In the genomic region with DNA sequence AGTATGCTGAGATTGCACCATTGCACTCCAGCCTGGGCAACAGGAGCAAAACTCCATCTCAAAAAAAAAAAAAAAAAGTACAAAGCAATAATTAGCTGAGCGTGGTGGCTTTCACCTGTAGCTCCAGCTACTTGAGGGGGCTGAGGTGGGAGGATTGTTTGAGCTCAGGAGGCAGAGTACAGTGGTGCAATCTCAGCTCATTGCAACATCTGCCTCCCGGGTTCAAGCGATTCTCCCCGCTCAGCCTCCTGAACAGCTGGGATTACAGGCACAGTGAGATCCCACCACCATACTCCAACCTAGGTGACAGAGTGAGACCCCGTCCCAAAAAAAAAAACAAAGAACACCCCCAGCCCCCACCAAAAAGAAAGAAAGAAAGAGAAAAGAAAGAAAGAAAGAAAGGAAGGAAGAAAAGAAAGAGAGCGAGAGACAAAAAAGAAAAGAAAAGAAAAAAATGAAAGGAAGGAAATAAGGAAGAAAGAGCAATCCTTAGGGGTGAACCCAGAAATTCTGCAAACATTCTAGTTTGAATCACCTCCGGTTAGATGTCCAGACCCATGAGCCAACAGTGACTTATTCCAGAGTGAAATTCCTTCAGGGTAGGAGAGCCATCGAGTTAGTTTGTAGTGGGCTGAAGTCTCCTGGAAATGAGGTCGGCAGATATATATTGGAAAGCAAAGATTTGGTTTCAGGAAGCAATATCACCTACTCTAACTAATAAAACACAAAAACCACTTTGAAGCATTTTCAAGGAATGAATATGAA, we compare ENCODE assay signal across 1 cellular context.
TF ChIP-seq lines count a peak whose summit lies in the region.

No MANE protein-coding gene starts in this region.

TF ChIP-seq in GM23338, 12 proteins besides CTCF, POLR2A, EP300 and RAD21:
- TF ChIP-seq EZH2phosphoT487 (IDR thresholded peaks at IDR 0.05; ENCODE audit: unreplicated experiment) (no peak), EZH2 (IDR thresholded peaks at IDR 0.05; ENCODE audit: low read depth, unreplicated experiment) (no peak), STAT1 (IDR thresholded peaks at IDR 0.05; ENCODE audit: unreplicated experiment) (no peak), ZNF114 (CRISPR knock-in tag; IDR thresholded peaks at IDR 0.05) (no peak), NANOG (IDR thresholded peaks at IDR 0.05; ENCODE audit: borderline replicate concordance) (no peak), POLR2AphosphoS5 (IDR thresholded peaks at IDR 0.05; ENCODE audit: low read depth) (no peak), CREB1 (CRISPR knock-in tag; IDR thresholded peaks at IDR 0.05; ENCODE audit: low read depth) (no peak), JUNB (IDR thresholded peaks at IDR 0.05; ENCODE audit: unreplicated experiment) (no peak), ZNF331 (CRISPR knock-in tag; IDR thresholded peaks at IDR 0.05; ENCODE audit: low read depth) (no peak)
- TF ChIP-seq, protein P1, sequence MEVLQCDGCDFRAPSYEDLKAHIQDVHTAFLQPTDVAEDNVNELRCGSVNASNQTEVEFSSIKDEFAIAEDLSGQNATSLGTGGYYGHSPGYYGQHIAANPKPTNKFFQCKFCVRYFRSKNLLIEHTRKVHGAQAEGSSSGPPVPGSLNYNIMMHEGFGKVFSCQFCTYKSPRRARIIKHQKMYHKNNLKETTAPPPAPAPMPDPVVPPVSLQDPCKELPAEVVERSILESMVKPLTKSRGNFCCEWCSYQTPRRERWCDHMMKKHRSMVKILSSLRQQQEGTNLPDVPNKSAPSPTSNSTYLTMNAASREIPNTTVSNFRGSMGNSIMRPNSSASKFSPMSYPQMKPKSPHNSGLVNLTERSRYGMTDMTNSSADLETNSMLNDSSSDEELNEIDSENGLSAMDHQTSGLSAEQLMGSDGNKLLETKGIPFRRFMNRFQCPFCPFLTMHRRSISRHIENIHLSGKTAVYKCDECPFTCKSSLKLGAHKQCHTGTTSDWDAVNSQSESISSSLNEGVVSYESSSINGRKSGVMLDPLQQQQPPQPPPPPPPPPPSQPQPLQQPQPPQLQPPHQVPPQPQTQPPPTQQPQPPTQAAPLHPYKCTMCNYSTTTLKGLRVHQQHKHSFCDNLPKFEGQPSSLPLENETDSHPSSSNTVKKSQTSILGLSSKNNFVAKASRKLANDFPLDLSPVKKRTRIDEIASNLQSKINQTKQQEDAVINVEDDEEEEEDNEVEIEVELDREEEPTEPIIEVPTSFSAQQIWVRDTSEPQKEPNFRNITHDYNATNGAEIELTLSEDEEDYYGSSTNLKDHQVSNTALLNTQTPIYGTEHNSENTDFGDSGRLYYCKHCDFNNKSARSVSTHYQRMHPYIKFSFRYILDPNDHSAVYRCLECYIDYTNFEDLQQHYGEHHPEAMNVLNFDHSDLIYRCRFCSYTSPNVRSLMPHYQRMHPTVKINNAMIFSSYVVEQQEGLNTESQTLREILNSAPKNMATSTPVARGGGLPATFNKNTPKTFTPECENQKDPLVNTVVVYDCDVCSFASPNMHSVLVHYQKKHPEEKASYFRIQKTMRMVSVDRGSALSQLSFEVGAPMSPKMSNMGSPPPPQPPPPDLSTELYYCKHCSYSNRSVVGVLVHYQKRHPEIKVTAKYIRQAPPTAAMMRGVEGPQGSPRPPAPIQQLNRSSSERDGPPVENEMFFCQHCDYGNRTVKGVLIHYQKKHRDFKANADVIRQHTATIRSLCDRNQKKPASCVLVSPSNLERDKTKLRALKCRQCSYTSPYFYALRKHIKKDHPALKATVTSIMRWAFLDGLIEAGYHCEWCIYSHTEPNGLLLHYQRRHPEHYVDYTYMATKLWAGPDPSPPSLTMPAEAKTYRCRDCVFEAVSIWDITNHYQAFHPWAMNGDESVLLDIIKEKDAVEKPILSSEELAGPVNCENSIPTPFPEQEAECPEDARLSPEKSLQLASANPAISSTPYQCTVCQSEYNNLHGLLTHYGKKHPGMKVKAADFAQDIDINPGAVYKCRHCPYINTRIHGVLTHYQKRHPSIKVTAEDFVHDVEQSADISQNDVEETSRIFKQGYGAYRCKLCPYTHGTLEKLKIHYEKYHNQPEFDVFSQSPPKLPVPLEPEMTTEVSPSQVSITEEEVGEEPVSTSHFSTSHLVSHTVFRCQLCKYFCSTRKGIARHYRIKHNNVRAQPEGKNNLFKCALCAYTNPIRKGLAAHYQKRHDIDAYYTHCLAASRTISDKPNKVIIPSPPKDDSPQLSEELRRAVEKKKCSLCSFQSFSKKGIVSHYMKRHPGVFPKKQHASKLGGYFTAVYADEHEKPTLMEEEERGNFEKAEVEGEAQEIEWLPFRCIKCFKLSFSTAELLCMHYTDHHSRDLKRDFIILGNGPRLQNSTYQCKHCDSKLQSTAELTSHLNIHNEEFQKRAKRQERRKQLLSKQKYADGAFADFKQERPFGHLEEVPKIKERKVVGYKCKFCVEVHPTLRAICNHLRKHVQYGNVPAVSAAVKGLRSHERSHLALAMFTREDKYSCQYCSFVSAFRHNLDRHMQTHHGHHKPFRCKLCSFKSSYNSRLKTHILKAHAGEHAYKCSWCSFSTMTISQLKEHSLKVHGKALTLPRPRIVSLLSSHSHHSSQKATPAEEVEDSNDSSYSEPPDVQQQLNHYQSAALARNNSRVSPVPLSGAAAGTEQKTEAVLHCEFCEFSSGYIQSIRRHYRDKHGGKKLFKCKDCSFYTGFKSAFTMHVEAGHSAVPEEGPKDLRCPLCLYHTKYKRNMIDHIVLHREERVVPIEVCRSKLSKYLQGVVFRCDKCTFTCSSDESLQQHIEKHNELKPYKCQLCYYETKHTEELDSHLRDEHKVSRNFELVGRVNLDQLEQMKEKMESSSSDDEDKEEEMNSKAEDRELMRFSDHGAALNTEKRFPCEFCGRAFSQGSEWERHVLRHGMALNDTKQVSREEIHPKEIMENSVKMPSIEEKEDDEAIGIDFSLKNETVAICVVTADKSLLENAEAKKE (CRISPR knock-in tag; IDR thresholded peaks at IDR 0.05) = no peak
- TF ChIP-seq, protein P2, sequence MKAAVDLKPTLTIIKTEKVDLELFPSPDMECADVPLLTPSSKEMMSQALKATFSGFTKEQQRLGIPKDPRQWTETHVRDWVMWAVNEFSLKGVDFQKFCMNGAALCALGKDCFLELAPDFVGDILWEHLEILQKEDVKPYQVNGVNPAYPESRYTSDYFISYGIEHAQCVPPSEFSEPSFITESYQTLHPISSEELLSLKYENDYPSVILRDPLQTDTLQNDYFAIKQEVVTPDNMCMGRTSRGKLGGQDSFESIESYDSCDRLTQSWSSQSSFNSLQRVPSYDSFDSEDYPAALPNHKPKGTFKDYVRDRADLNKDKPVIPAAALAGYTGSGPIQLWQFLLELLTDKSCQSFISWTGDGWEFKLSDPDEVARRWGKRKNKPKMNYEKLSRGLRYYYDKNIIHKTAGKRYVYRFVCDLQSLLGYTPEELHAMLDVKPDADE (IDR thresholded peaks at IDR 0.05) = no peak
- TF ChIP-seq, protein P3, sequence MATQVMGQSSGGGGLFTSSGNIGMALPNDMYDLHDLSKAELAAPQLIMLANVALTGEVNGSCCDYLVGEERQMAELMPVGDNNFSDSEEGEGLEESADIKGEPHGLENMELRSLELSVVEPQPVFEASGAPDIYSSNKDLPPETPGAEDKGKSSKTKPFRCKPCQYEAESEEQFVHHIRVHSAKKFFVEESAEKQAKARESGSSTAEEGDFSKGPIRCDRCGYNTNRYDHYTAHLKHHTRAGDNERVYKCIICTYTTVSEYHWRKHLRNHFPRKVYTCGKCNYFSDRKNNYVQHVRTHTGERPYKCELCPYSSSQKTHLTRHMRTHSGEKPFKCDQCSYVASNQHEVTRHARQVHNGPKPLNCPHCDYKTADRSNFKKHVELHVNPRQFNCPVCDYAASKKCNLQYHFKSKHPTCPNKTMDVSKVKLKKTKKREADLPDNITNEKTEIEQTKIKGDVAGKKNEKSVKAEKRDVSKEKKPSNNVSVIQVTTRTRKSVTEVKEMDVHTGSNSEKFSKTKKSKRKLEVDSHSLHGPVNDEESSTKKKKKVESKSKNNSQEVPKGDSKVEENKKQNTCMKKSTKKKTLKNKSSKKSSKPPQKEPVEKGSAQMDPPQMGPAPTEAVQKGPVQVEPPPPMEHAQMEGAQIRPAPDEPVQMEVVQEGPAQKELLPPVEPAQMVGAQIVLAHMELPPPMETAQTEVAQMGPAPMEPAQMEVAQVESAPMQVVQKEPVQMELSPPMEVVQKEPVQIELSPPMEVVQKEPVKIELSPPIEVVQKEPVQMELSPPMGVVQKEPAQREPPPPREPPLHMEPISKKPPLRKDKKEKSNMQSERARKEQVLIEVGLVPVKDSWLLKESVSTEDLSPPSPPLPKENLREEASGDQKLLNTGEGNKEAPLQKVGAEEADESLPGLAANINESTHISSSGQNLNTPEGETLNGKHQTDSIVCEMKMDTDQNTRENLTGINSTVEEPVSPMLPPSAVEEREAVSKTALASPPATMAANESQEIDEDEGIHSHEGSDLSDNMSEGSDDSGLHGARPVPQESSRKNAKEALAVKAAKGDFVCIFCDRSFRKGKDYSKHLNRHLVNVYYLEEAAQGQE (IDR thresholded peaks at IDR 0.05; ENCODE audit: unreplicated experiment) = no peak
